ENCODE assay signal across 18 cellular contexts in genomic region chr9:96818535-96818934, GRCh38. TPM values are rescaled to one million over a fixed set of nuclear protein-coding genes. Genes with fewer than 3 reads are reported as not detected.
DNase-seq lines count a peak whose midpoint lies in the region; ATAC-seq and TF ChIP-seq lines count a peak whose summit lies in the region.
"Had no signal": no experiment of that assay in that cellular context is flagged by ENCODE, and none has a peak within 500 bp of the region (broad histone marks: within the 10 kb centered on the region; RNA-seq: fewer than 3 reads in every experiment).

No MANE protein-coding gene starts in this region.

- no peak for ATAC-seq in GM18907 (IDR thresholded peaks at IDR 0.05; ENCODE audit: unreplicated experiment)

- peak; percentile 14 for DNase-seq in DMS53 (lab: John Stamatoyannopoulos, UW)
- DNase-seq in DMS53 treated with DMSO at 0.1 percent for 48 hours (lab: John Stamatoyannopoulos, UW; ENCODE audit: unreplicated experiment): no peak
- DNase-seq in RPMI7951 (ENCODE audit: low read depth): peak; percentile 4
- peak; percentile 8 to 16 for DNase-seq in erythroblast (lab: John Stamatoyannopoulos, UW)
- peak; percentile 2 for DNase-seq in renal cortical epithelial cell (ENCODE audit: low read depth)
- no peak for DNase-seq in HK-2 (ENCODE audit: unreplicated experiment)
- DNase-seq in cerebellum (ENCODE audit: low spot score): no peak
- DNase-seq: 8988T; activated CD4-positive, alpha-beta T cell treated with anti-CD3 and anti-CD28 coated beads, Interleukin-2, amount 10 ng/mL, durations not matched to agents 7 days and 5 days; activated naive CD4-positive, alpha-beta T cell; C1 segment of cervical spinal cord; NCI-H1092; NCI-H2029 treated with DMSO at 0.1 percent for 48 hours; NCI-H510A; nephron progenitor cell; SW 1271; testis had no signal

- no peak for TF ChIP-seq POLR2A in erythroblast (IDR thresholded peaks at IDR 0.05; ENCODE audit: low read length)

RNA-seq across cellular contexts. Expression of gene ZNF782, which starts 35.8 kb away (rescaled TPM):
- 2.1 and 4.4 TPM in 2 replicates for total RNA-seq in RPMI7951 (2014; rRNA removed; shearing (Covaris generic))
- total RNA-seq in renal cortical epithelial cell (4.5 and 5.0 TPM in 2 replicates), cerebellum (29.0 TPM)

RNA-seq across cellular contexts. Expression of gene ZNF510, which starts 40.6 kb away (rescaled TPM):
- total RNA-seq in RPMI7951 (2014; rRNA removed; shearing (Covaris generic)): 10.2 and 11.3 TPM in 2 replicates
- total RNA-seq in renal cortical epithelial cell (16.3 and 22.5 TPM in 2 replicates), cerebellum (40.0 TPM)

Comparison
In these comparisons a context has a peak if more than half of its experiments do, and no peak if none do; other contexts are left out.
1. DNase-seq: peak in DMS53 (single experiment), RPMI7951 (single experiment), erythroblast (2 of 2) and renal cortical epithelial cell (single experiment); none in DMS53 treated with DMSO at 0.1 percent for 48 hours (single experiment), HK-2 (single experiment) and cerebellum (single experiment).